Comparison of ENCODE assay signal across 8 cellular contexts in the genomic region with DNA sequence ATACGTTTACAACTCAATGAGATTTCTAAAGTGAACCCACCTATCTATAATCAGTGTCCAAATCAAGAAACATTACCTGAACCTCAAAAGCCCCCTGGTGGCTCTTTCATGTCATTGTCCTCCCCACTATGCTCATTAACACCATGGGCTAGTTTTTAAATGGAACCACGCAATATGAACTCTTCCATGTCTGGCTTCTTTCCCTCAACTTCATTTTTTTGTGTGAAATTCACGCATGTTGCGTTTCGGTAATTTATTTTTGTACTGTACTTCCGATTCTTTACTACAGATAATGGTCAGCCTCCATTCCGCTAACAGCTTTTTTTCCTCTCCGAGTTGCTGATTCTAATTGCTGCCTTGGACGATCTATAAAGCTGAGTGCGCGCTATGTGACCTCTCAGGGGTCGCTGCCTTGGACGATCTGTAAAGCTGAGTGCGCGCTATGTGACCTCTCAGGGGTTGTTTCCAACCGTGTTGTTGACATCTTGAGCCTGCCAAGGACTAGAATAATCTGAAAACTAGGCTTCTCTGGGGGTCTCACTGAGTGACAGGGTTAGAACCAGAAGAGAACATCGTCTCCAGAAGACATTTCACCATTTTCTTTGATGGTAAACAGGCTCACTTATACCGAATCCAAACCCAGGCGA. TPM values are rescaled to one million over a fixed set of nuclear protein-coding genes. Genes with fewer than 3 reads are reported as not detected.
DNase-seq lines count a peak whose midpoint lies in the region; ATAC-seq and TF ChIP-seq lines count a peak whose summit lies in the region.

No MANE protein-coding gene starts in this region.

- H3T11ph ChIP-seq in H9 (ENCODE audit: low read length), result peak overlapping the region; percentile 43

- H3K79me1 ChIP-seq in H9 (ENCODE audit: insufficient read depth, low read depth, low read length, poor library complexity, severe bottlenecking), result no peaks in the 10 kb centered on the region

- H3K9ac ChIP-seq in H9 (ENCODE audit: extremely low read depth, insufficient read length, low read length), result peak overlapping the region; percentile 93

- H3K4me3 Mint-ChIP-seq in H9, result no peak overlapping the region
- H3K4me3 Mint-ChIP-seq in stimulated activated naive B cell treated with anti-CD40 and anti-IgM and Interleukin-4, amounts not matched to agents 10 μg/mL and 1 μg/mL and 100 μg/mL, for 72 hours, result no peak overlapping the region

- H3K4me2 ChIP-seq in H9 (ENCODE audit: insufficient read depth, insufficient read length, low read length), result peak overlapping the region; percentile 80

- H3K14ac ChIP-seq in H9 (ENCODE audit: insufficient read depth, low read length), result peak overlapping the region; percentile 89; the same call in 1 of the 2 replicates

- H4K91ac ChIP-seq in H9 (ENCODE audit: insufficient read length, low read depth, low read length), result no peak overlapping the region

- H3K27me3 Mint-ChIP-seq in H9 (ENCODE audit: low read depth), result no peaks in the 10 kb centered on the region
- H3K27me3 Mint-ChIP-seq in stimulated activated naive B cell treated with anti-CD40 and anti-IgM and Interleukin-4, amounts not matched to agents 10 μg/mL and 1 μg/mL and 100 μg/mL, for 72 hours, result no peaks in the 10 kb centered on the region

- intact Hi-C loops in right lobe of liver (cut with DNase I), result loop anchor here in 1 of 2 donors (5.0 kb wide), 1 partner anchor 231 kb away; no protein-coding TSS in a partner anchor

- H3K27ac ChIP-seq in H9 (ENCODE audit: insufficient read length, low read depth, low read length), result peak overlapping the region; percentile 89
- peak overlapping the region; percentile 95 to 97 for H3K27ac ChIP-seq in coronary artery
- peak overlapping the region; percentile 99 for H3K27ac ChIP-seq in right lobe of liver

- H3K27ac Mint-ChIP-seq in H9, result no peak overlapping the region
- H3K27ac Mint-ChIP-seq in stimulated activated naive B cell treated with anti-CD40 and anti-IgM and Interleukin-4, amounts not matched to agents 10 μg/mL and 1 μg/mL and 100 μg/mL, for 72 hours, result no peak overlapping the region

- no peak overlapping the region for H2BK15ac ChIP-seq in H9 (ENCODE audit: low read depth, low read length)

- H3K56ac ChIP-seq in H9 (ENCODE audit: insufficient read length, low read depth, low read length), result peak overlapping the region; percentile 71

- peak overlapping the region; percentile 86 for H3K18ac ChIP-seq in H9 (ENCODE audit: insufficient read length, low read depth, low read length)

- H4K8ac ChIP-seq in H9 (replicated peaks; ENCODE audit: insufficient read length, low read depth, low read length), result no peak overlapping the region

- H3K9me3 ChIP-seq in H9 (ENCODE audit: control insufficient read depth, low read depth, low read length) (no peaks in the 10 kb centered on the region), right lobe of liver (no peaks in the 10 kb centered on the region)

- no peaks in the 10 kb centered on the region for H3K9me3 Mint-ChIP-seq in H9
- no peaks in the 10 kb centered on the region for H3K9me3 Mint-ChIP-seq in stimulated activated naive B cell treated with anti-CD40 and anti-IgM and Interleukin-4, amounts not matched to agents 10 μg/mL and 1 μg/mL and 100 μg/mL, for 72 hours

- peak overlapping the region; percentile 80 for H2BK5ac ChIP-seq in H9 (ENCODE audit: insufficient read length, low read length)

- H3K36me3 ChIP-seq in right lobe of liver, result no peaks in the 10 kb centered on the region

- peaks cover 2 to 8% (median 4%) of the 10 kb centered on the region in 3 experiments; a peak in 6 of 7 replicates for H3K36me3 Mint-ChIP-seq in H9 (ENCODE audit: insufficient read depth in 1 of 3, low read depth in 3 of 3)
- H3K36me3 Mint-ChIP-seq in stimulated activated naive B cell treated with anti-CD40 and anti-IgM and Interleukin-4, amounts not matched to agents 10 μg/mL and 1 μg/mL and 100 μg/mL, for 72 hours, result peaks cover 9 to 15% of the 10 kb centered on the region in 2 donors

- peak; percentile 87 for TF ChIP-seq CTCF in H9 (conservative IDR thresholded peaks at IDR 0.05)
- TF ChIP-seq CTCF in coronary artery (IDR thresholded peaks at IDR 0.05), result no peak
- peak; percentile 71 to 95 (median 78) for TF ChIP-seq CTCF in right lobe of liver (IDR thresholded peaks at IDR 0.05)

- TF ChIP-seq POLR2A in right lobe of liver (IDR thresholded peaks at IDR 0.05), result no peak

- H3K27me3 ChIP-seq in H9 (ENCODE audit: insufficient read depth, low read length) (no peaks in the 10 kb centered on the region), right lobe of liver (no peaks in the 10 kb centered on the region)

- H3K23me2 ChIP-seq in H9 (ENCODE audit: insufficient read length, low read depth, low read length, poor library complexity, severe bottlenecking), result peaks cover 5% of the 10 kb centered on the region

- H3K79me2 ChIP-seq in H9 (ENCODE audit: insufficient read depth, low read length), result peaks cover 27% of the 10 kb centered on the region; the same call in 1 of the 2 replicates

- H2BK12ac ChIP-seq in H9 (ENCODE audit: insufficient read length, low read depth, low read length), result no peak overlapping the region

- H3K4me1 Mint-ChIP-seq in H9, result peaks cover 30% of the 10 kb centered on the region in 2 experiments
- H3K4me1 Mint-ChIP-seq in stimulated activated naive B cell treated with anti-CD40 and anti-IgM and Interleukin-4, amounts not matched to agents 10 μg/mL and 1 μg/mL and 100 μg/mL, for 72 hours, result peaks cover 12 to 28% of the 10 kb centered on the region in 2 donors

- peak; percentile 87 for DNase-seq in DMS53 (lab: John Stamatoyannopoulos, UW)
- peak; percentile 46 for DNase-seq in H9
- DNase-seq in NCI-H146 (lab: John Stamatoyannopoulos, UW), result peak; percentile 76
- peak; percentile 34 for DNase-seq in T follicular helper cell (ENCODE audit: low read depth)
- no peak for DNase-seq in coronary artery (ENCODE audit: low spot score)
- peak in 1 of 3 donors; percentile 57 for DNase-seq in right lobe of liver
- DNase-seq in stimulated activated naive B cell treated with anti-CD40 and anti-IgM and Interleukin-4, amounts not matched to agents 10 μg/mL and 1 μg/mL and 100 μg/mL, for 72 hours, result peak; percentile 38

- no peak overlapping the region for H3K23ac ChIP-seq in H9 (ENCODE audit: insufficient read length, low read depth, low read length)

- H3K4me1 ChIP-seq in H9 (ENCODE audit: insufficient read depth, low read length), result no peaks in the 10 kb centered on the region
- peaks cover 0 to 21% (median 3%) of the 10 kb centered on the region in 4 donors for H3K4me1 ChIP-seq in right lobe of liver

- H4K5ac ChIP-seq in H9 (ENCODE audit: insufficient read length, low read depth, low read length), result peak overlapping the region; percentile 88

- H3K4ac ChIP-seq in H9 (ENCODE audit: low read depth, low read length), result peak overlapping the region; percentile 14; the same call in 1 of the 2 replicates

- H2BK120ac ChIP-seq in H9 (ENCODE audit: low read depth, low read length, poor library complexity, severe bottlenecking), result no peak overlapping the region

- H2AK5ac ChIP-seq in H9 (ENCODE audit: insufficient read length, low read length), result no peak overlapping the region

- no peak overlapping the region for H2BK20ac ChIP-seq in H9 (ENCODE audit: low read depth, low read length, poor library complexity, severe bottlenecking)

- H3K4me3 ChIP-seq in coronary artery (peak overlapping the region; percentile 80), right lobe of liver (peak overlapping the region; percentile 51 to 78 (median 76))

- H4K20me1 ChIP-seq in H9 (ENCODE audit: control insufficient read depth, insufficient read depth, insufficient read length), result no peaks in the 10 kb centered on the region

- no CpG with 5 or more reads among the region's 19 CpGs for WGBS in H9 (ENCODE audit: extremely low coverage, insufficient read length, low lambda C conversion rate)
- 3% methylated on average over 19 of the region's 19 CpGs for WGBS in right lobe of liver (ENCODE audit: insufficient coverage, low coverage, low lambda C conversion rate, missing lambda C conversion rate)

- H2AFZ ChIP-seq in H9 (ENCODE audit: low read length), result no peak overlapping the region

- ATAC-seq in right lobe of liver, result peak; percentile 30 to 37 (median 34)
- ATAC-seq in stimulated activated naive B cell treated with anti-CD40 and anti-IgM and Interleukin-4, amounts not matched to agents 10 μg/mL and 1 μg/mL and 100 μg/mL, for 72 hours (replicated peaks), result peak; percentile 8 to 18
- no peak for ATAC-seq in HG03521 (IDR thresholded peaks at IDR 0.05; ENCODE audit: unreplicated experiment)

RNA-seq across cellular contexts. Expression of a gene that starts 1.1 kb away (rescaled TPM):
- total RNA-seq in H9 (2021), result 202 and 208 TPM in 2 replicates
- 10 to 100 TPM; 20.3 to 60.0 (median 31.2) TPM for total RNA-seq in right lobe of liver

RNA-seq across cellular contexts. Expression of a gene that starts 24.5 kb away (rescaled TPM):
- 30.6 and 32.8 TPM in 2 replicates for total RNA-seq in H9 (2021)
- 10 to 100 TPM in 5 of 6 experiments, 1 to 10 TPM in 1; 9.4 to 22.8 (median 18.8) TPM for total RNA-seq in right lobe of liver
